Comparison of ENCODE assay signal across 1 cellular context in the genomic region with DNA sequence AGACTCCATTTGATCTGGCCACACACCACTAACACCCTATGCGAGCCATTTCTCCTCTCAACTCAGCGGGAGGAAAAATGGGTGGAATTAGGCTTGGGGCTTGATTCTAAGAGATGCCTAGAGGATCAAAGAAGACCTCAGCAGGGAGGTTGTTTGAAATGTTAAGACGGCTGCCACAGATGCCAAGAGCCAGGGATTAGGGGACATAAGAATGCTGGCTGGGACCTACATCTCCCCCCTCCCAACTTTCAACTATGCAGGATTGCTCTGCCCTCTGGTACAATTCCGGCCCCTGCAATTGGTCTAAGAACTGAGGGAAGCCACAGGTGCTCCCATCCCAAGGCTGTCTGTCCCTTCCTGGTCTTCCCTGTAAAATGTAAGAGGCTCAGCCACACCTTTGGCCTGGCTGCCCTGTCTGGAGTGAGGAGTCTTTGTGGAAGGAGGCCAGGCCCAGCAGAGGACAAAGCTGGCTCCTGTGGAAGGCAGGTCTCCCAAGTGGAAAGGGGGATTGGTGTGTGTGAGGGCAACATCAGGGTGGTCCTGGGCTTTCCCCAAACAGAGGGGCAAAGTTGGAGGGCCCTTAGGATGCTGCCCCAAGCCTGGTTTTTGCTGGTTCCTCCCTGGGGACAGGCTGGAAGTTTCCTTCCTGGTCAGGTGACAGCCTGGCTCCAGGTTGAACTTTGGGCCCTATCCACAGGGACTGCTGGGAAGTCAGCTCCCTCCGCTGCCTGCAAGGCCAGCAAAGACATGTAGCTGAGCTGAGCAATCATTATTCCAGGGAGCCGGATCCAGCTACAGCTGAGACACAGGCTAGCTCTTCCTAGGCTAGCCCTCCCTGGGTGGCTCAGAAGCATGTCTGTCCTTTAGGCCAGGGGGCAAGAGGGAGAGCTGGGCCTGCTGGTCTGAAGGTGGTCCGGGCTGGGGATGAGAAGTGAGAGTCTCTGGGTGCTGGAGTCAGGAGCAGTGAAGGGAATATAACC.
TF ChIP-seq lines count a peak whose summit lies in the region.

No MANE protein-coding gene starts in this region.

TF ChIP-seq in HepG2, 621 proteins besides CTCF, POLR2A, EP300 and RAD21 (continued from another document and continues in another):
- TF ChIP-seq, protein P1, sequence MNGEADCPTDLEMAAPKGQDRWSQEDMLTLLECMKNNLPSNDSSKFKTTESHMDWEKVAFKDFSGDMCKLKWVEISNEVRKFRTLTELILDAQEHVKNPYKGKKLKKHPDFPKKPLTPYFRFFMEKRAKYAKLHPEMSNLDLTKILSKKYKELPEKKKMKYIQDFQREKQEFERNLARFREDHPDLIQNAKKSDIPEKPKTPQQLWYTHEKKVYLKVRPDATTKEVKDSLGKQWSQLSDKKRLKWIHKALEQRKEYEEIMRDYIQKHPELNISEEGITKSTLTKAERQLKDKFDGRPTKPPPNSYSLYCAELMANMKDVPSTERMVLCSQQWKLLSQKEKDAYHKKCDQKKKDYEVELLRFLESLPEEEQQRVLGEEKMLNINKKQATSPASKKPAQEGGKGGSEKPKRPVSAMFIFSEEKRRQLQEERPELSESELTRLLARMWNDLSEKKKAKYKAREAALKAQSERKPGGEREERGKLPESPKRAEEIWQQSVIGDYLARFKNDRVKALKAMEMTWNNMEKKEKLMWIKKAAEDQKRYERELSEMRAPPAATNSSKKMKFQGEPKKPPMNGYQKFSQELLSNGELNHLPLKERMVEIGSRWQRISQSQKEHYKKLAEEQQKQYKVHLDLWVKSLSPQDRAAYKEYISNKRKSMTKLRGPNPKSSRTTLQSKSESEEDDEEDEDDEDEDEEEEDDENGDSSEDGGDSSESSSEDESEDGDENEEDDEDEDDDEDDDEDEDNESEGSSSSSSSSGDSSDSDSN (CRISPR knock-in tag; IDR thresholded peaks at IDR 0.05) = peak; percentile 37; the same call in 1 of the 2 replicates
- TF ChIP-seq ZNF773 (CRISPR knock-in tag; IDR thresholded peaks at IDR 0.05; ENCODE audit: borderline replicate concordance) (no peak), BRCA1 (CRISPR knock-in tag; IDR thresholded peaks at IDR 0.05) (no peak), JUN (CRISPR knock-in tag; IDR thresholded peaks at IDR 0.05) (0 out of 2 replicates have a peak, but pooled peaks have one; percentile 40), ZNF567 (CRISPR knock-in tag; IDR thresholded peaks at IDR 0.05; ENCODE audit: borderline replicate concordance) (no peak; the same call in 1 of the 2 replicates), ATAD3A (CRISPR knock-in tag; IDR thresholded peaks at IDR 0.05) (no peak), SMYD3 (CRISPR knock-in tag; IDR thresholded peaks at IDR 0.05) (peak; percentile 70; the same call in 1 of the 2 replicates), MAZ (IDR thresholded peaks at IDR 0.05; ENCODE audit: borderline replicate concordance, low read depth, low read length) (no peak), MAZ (CRISPR knock-in tag; IDR thresholded peaks at IDR 0.05; ENCODE audit: low read depth) (no peak; the same call in 1 of the 2 replicates), CHD4 (IDR thresholded peaks at IDR 0.05; ENCODE audit: borderline replicate concordance, low read length) (no peak), NCOA5 (CRISPR knock-in tag; IDR thresholded peaks at IDR 0.05) (no peak), ZNF138 (CRISPR knock-in tag; IDR thresholded peaks at IDR 0.05; ENCODE audit: low read depth) (no peak), ZNF256 (CRISPR knock-in tag; conservative IDR thresholded peaks at IDR 0.05) (0 out of 2 replicates have a peak, but pooled peaks have one; percentile 26), ZMYM3 (CRISPR knock-in tag; IDR thresholded peaks at IDR 0.05) (peak; percentile 73), ZIK1 (CRISPR knock-in tag; IDR thresholded peaks at IDR 0.05; ENCODE audit: borderline replicate concordance, low read depth) (no peak), GATAD1 (CRISPR knock-in tag; IDR thresholded peaks at IDR 0.05) (peak; percentile 77), ZNF879 (CRISPR knock-in tag; IDR thresholded peaks at IDR 0.05) (no peak), ZSCAN22 (CRISPR knock-in tag; IDR thresholded peaks at IDR 0.05) (0 out of 2 replicates have a peak, but pooled peaks have one; percentile 50), ZNF232 (CRISPR knock-in tag; IDR thresholded peaks at IDR 0.05; ENCODE audit: borderline replicate concordance) (no peak), ELF3 (CRISPR knock-in tag; IDR thresholded peaks at IDR 0.05) (peak; percentile 86), ONECUT2 (CRISPR knock-in tag; IDR thresholded peaks at IDR 0.05) (no peak), SMARCC2 (IDR thresholded peaks at IDR 0.05) (no peak), MATR3 (CRISPR knock-in tag; IDR thresholded peaks at IDR 0.05) (no peak), ZNF556 (CRISPR knock-in tag; IDR thresholded peaks at IDR 0.05; ENCODE audit: borderline replicate concordance) (peak; percentile 89), FOSL1 (CRISPR knock-in tag; IDR thresholded peaks at IDR 0.05; ENCODE audit: borderline replicate concordance) (no peak), HMG20A (CRISPR knock-in tag; IDR thresholded peaks at IDR 0.05; ENCODE audit: borderline replicate concordance) (peak; percentile 51; the same call in 1 of the 2 replicates), SIN3B (IDR thresholded peaks at IDR 0.05; ENCODE audit: low read length) (no peak)
- TF ChIP-seq, protein P2, sequence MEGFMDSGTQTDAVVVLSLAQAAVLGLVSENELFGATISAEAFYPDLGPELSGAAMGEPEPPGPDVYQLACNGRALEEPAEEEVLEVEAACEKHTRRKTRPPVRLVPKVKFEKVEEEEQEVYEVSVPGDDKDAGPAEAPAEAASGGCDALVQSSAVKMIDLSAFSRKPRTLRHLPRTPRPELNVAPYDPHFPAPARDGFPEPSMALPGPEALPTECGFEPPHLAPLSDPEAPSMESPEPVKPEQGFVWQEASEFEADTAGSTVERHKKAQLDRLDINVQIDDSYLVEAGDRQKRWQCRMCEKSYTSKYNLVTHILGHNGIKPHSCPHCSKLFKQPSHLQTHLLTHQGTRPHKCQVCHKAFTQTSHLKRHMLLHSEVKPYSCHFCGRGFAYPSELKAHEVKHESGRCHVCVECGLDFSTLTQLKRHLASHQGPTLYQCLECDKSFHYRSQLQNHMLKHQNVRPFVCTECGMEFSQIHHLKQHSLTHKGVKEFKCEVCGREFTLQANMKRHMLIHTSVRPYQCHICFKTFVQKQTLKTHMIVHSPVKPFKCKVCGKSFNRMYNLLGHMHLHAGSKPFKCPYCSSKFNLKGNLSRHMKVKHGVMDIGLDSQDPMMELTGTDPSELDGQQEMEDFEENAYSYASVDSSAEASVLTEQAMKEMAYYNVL (CRISPR knock-in tag; IDR thresholded peaks at IDR 0.05; ENCODE audit: borderline replicate concordance) = peak; percentile 37; the same call in 1 of the 2 replicates
- TF ChIP-seq, protein P3, sequence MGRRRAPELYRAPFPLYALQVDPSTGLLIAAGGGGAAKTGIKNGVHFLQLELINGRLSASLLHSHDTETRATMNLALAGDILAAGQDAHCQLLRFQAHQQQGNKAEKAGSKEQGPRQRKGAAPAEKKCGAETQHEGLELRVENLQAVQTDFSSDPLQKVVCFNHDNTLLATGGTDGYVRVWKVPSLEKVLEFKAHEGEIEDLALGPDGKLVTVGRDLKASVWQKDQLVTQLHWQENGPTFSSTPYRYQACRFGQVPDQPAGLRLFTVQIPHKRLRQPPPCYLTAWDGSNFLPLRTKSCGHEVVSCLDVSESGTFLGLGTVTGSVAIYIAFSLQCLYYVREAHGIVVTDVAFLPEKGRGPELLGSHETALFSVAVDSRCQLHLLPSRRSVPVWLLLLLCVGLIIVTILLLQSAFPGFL (CRISPR knock-in tag; IDR thresholded peaks at IDR 0.05) = no peak
- TF ChIP-seq, protein P4, sequence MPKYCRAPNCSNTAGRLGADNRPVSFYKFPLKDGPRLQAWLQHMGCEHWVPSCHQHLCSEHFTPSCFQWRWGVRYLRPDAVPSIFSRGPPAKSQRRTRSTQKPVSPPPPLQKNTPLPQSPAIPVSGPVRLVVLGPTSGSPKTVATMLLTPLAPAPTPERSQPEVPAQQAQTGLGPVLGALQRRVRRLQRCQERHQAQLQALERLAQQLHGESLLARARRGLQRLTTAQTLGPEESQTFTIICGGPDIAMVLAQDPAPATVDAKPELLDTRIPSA (CRISPR knock-in tag; IDR thresholded peaks at IDR 0.05; ENCODE audit: borderline replicate concordance) = no peak
- TF ChIP-seq, protein P5, sequence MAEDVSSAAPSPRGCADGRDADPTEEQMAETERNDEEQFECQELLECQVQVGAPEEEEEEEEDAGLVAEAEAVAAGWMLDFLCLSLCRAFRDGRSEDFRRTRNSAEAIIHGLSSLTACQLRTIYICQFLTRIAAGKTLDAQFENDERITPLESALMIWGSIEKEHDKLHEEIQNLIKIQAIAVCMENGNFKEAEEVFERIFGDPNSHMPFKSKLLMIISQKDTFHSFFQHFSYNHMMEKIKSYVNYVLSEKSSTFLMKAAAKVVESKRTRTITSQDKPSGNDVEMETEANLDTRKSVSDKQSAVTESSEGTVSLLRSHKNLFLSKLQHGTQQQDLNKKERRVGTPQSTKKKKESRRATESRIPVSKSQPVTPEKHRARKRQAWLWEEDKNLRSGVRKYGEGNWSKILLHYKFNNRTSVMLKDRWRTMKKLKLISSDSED (CRISPR knock-in tag; IDR thresholded peaks at IDR 0.05) = no peak
- TF ChIP-seq, protein P6, sequence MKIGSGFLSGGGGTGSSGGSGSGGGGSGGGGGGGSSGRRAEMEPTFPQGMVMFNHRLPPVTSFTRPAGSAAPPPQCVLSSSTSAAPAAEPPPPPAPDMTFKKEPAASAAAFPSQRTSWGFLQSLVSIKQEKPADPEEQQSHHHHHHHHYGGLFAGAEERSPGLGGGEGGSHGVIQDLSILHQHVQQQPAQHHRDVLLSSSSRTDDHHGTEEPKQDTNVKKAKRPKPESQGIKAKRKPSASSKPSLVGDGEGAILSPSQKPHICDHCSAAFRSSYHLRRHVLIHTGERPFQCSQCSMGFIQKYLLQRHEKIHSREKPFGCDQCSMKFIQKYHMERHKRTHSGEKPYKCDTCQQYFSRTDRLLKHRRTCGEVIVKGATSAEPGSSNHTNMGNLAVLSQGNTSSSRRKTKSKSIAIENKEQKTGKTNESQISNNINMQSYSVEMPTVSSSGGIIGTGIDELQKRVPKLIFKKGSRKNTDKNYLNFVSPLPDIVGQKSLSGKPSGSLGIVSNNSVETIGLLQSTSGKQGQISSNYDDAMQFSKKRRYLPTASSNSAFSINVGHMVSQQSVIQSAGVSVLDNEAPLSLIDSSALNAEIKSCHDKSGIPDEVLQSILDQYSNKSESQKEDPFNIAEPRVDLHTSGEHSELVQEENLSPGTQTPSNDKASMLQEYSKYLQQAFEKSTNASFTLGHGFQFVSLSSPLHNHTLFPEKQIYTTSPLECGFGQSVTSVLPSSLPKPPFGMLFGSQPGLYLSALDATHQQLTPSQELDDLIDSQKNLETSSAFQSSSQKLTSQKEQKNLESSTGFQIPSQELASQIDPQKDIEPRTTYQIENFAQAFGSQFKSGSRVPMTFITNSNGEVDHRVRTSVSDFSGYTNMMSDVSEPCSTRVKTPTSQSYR (CRISPR knock-in tag; IDR thresholded peaks at IDR 0.05; ENCODE audit: borderline replicate concordance) = no peak
- TF ChIP-seq, protein P7, sequence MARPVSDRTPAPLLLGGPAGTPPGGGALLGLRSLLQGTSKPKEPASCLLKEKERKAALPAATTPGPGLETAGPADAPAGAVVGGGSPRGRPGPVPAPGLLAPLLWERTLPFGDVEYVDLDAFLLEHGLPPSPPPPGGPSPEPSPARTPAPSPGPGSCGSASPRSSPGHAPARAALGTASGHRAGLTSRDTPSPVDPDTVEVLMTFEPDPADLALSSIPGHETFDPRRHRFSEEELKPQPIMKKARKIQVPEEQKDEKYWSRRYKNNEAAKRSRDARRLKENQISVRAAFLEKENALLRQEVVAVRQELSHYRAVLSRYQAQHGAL (CRISPR knock-in tag; IDR thresholded peaks at IDR 0.05; ENCODE audit: not compliant biosample characterization) = no peak
- TF ChIP-seq, protein P8, sequence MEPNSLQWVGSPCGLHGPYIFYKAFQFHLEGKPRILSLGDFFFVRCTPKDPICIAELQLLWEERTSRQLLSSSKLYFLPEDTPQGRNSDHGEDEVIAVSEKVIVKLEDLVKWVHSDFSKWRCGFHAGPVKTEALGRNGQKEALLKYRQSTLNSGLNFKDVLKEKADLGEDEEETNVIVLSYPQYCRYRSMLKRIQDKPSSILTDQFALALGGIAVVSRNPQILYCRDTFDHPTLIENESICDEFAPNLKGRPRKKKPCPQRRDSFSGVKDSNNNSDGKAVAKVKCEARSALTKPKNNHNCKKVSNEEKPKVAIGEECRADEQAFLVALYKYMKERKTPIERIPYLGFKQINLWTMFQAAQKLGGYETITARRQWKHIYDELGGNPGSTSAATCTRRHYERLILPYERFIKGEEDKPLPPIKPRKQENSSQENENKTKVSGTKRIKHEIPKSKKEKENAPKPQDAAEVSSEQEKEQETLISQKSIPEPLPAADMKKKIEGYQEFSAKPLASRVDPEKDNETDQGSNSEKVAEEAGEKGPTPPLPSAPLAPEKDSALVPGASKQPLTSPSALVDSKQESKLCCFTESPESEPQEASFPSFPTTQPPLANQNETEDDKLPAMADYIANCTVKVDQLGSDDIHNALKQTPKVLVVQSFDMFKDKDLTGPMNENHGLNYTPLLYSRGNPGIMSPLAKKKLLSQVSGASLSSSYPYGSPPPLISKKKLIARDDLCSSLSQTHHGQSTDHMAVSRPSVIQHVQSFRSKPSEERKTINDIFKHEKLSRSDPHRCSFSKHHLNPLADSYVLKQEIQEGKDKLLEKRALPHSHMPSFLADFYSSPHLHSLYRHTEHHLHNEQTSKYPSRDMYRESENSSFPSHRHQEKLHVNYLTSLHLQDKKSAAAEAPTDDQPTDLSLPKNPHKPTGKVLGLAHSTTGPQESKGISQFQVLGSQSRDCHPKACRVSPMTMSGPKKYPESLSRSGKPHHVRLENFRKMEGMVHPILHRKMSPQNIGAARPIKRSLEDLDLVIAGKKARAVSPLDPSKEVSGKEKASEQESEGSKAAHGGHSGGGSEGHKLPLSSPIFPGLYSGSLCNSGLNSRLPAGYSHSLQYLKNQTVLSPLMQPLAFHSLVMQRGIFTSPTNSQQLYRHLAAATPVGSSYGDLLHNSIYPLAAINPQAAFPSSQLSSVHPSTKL (CRISPR knock-in tag; IDR thresholded peaks at IDR 0.05) = peak; percentile 72
- TF ChIP-seq, protein P9, sequence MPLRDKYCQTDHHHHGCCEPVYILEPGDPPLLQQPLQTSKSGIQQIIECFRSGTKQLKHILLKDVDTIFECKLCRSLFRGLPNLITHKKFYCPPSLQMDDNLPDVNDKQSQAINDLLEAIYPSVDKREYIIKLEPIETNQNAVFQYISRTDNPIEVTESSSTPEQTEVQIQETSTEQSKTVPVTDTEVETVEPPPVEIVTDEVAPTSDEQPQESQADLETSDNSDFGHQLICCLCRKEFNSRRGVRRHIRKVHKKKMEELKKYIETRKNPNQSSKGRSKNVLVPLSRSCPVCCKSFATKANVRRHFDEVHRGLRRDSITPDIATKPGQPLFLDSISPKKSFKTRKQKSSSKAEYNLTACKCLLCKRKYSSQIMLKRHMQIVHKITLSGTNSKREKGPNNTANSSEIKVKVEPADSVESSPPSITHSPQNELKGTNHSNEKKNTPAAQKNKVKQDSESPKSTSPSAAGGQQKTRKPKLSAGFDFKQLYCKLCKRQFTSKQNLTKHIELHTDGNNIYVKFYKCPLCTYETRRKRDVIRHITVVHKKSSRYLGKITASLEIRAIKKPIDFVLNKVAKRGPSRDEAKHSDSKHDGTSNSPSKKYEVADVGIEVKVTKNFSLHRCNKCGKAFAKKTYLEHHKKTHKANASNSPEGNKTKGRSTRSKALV (CRISPR knock-in tag; IDR thresholded peaks at IDR 0.05) = no peak
